ENCODE assay signal across 2 cellular contexts in genomic region chrX:30577362-30577961, GRCh38.
TF ChIP-seq lines count a peak whose summit lies in the region.

Gene TASL (minus strand): TSS chrX:30577766. CDS start chrX:30560355, 17,411 bp downstream.

TF ChIP-seq in liver, 16 proteins besides CTCF, POLR2A, EP300 and RAD21:
- TF ChIP-seq MAX (IDR thresholded peaks at IDR 0.05) (no peak), SP1 (IDR thresholded peaks at IDR 0.05) (no peak), HNF4G (IDR thresholded peaks at IDR 0.05) (no peak), FOXA1 (IDR thresholded peaks at IDR 0.05) (no peak), RXRA (IDR thresholded peaks at IDR 0.05) (no peak), YY1 (IDR thresholded peaks at IDR 0.05) (no peak)

TF ChIP-seq in HepG2, 621 proteins besides CTCF, POLR2A, EP300 and RAD21 (continued from another document):
- no peak for TF ChIP-seq KDM2A (CRISPR knock-in tag; IDR thresholded peaks at IDR 0.05; ENCODE audit: borderline replicate concordance, low read depth)
- no peak for TF ChIP-seq CENPX (CRISPR knock-in tag; IDR thresholded peaks at IDR 0.05)
- TF ChIP-seq AFF4 (CRISPR knock-in tag; IDR thresholded peaks at IDR 0.05): no peak
- TF ChIP-seq ZBTB21 (CRISPR knock-in tag; IDR thresholded peaks at IDR 0.05): no peak
